8 cellular contexts compared by ENCODE assay signal in the genomic region with DNA sequence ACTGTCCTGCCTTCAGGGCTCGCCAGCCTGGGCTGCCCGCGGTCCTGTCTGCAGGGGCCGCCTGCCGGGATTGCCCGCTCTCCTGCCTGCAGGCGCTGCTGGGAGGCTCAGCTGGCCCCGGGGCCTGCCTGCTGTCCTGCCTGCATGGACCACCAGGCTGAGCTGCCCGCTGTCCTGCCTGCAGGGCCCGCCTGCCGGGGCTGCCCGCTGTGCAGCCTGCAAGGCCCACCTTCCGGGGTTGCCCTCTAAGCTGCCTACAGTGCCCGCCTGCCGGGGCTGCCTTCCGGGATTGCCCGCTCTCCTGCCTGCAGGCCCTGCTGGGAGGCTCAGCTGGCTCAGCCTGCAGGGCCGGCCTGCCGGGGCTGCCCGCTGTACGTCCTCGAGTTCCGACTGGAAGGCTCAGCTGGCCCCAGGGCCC.
DNase-seq lines count a peak whose midpoint lies in the region; ATAC-seq and TF ChIP-seq lines count a peak whose summit lies in the region.

No MANE protein-coding gene starts in this region.

- peaks cover 6 to 21% of the 10 kb centered on the region in 2 donors for H3K9me3 Mint-ChIP-seq in activated T-cell treated with anti-CD3 and anti-CD28 coated beads, Interleukin-2, amount 50 U/mL, for 72 hours
- peaks cover 57% of the 10 kb centered on the region for H3K9me3 Mint-ChIP-seq in progenitor cell of endocrine pancreas (ENCODE audit: low read depth)

- H3K27me3 Mint-ChIP-seq in activated T-cell treated with anti-CD3 and anti-CD28 coated beads, Interleukin-2, amount 50 U/mL, for 72 hours (ENCODE audit: low read depth), result no peaks in the 10 kb centered on the region
- no peaks in the 10 kb centered on the region for H3K27me3 Mint-ChIP-seq in progenitor cell of endocrine pancreas

- H3K4me1 Mint-ChIP-seq in activated T-cell treated with anti-CD3 and anti-CD28 coated beads, Interleukin-2, amount 50 U/mL, for 72 hours (ENCODE audit: low read depth), result no peaks in the 10 kb centered on the region
- no peaks in the 10 kb centered on the region for H3K4me1 Mint-ChIP-seq in progenitor cell of endocrine pancreas (ENCODE audit: low read depth)

- no peak overlapping the region for H3K27ac Mint-ChIP-seq in activated T-cell treated with anti-CD3 and anti-CD28 coated beads, Interleukin-2, amount 50 U/mL, for 72 hours
- H3K27ac Mint-ChIP-seq in progenitor cell of endocrine pancreas, result no peak overlapping the region

- peak; percentile 44 to 67 for DNase-seq in activated T-cell treated with anti-CD3 and anti-CD28 coated beads, Interleukin-2, amount 50 U/mL, for 72 hours
- no peak for DNase-seq in left lobe of liver (ENCODE audit: low spot score)
- peak; percentile 9 for DNase-seq in stromal cell of bone marrow (ENCODE audit: low read depth)
- DNase-seq in HuH-7 (ENCODE audit: low spot score), result no peak
- no peak for DNase-seq in NCI-H226
- no peak for DNase-seq in progenitor cell of endocrine pancreas (ENCODE audit: low spot score, unreplicated experiment)

- peak overlapping the region; percentile 91 for H3K27ac ChIP-seq in C4-2B

- TF ChIP-seq CTCF in C4-2B (conservative IDR thresholded peaks at IDR 0.05) (no peak), progenitor cell of endocrine pancreas (IDR thresholded peaks at IDR 0.05; ENCODE audit: unreplicated experiment) (no peak)

- H3K36me3 Mint-ChIP-seq in activated T-cell treated with anti-CD3 and anti-CD28 coated beads, Interleukin-2, amount 50 U/mL, for 72 hours (ENCODE audit: insufficient read depth in 2 of 2), result peaks cover 16 to 27% of the 10 kb centered on the region in 2 donors
- H3K36me3 Mint-ChIP-seq in progenitor cell of endocrine pancreas (ENCODE audit: insufficient read depth), result peaks cover 12% of the 10 kb centered on the region

- peak; percentile 27 for ATAC-seq in HG03280 (IDR thresholded peaks at IDR 0.05; ENCODE audit: unreplicated experiment)
- peak; percentile 48 to 69 for ATAC-seq in activated T-cell treated with anti-CD3 and anti-CD28 coated beads, Interleukin-2, amount 50 U/mL, for 72 hours (replicated peaks in 1 of 2)
- peak; percentile 74 for ATAC-seq in left lobe of liver

- H3K4me3 Mint-ChIP-seq in activated T-cell treated with anti-CD3 and anti-CD28 coated beads, Interleukin-2, amount 50 U/mL, for 72 hours, result peak overlapping the region; percentile 77 to 94
- no peak overlapping the region for H3K4me3 Mint-ChIP-seq in progenitor cell of endocrine pancreas (ENCODE audit: low read depth)

Comparison
In these comparisons a context has a peak if more than half of its experiments do, and no peak if none do; other contexts are left out.
1. DNase-seq: peak in activated T-cell treated with anti-CD3 and anti-CD28 coated beads, Interleukin-2, amount 50 U/mL, for 72 hours (2 of 2) and stromal cell of bone marrow (single experiment); none in left lobe of liver (single experiment), HuH-7 (single experiment), NCI-H226 (single experiment) and progenitor cell of endocrine pancreas (single experiment).
2. Peak in every context shown above with its lines, with median percentiles within 50 percentile points of each other: ATAC-seq.